Comparison of ENCODE assay signal across 8 cellular contexts in the genomic region with DNA sequence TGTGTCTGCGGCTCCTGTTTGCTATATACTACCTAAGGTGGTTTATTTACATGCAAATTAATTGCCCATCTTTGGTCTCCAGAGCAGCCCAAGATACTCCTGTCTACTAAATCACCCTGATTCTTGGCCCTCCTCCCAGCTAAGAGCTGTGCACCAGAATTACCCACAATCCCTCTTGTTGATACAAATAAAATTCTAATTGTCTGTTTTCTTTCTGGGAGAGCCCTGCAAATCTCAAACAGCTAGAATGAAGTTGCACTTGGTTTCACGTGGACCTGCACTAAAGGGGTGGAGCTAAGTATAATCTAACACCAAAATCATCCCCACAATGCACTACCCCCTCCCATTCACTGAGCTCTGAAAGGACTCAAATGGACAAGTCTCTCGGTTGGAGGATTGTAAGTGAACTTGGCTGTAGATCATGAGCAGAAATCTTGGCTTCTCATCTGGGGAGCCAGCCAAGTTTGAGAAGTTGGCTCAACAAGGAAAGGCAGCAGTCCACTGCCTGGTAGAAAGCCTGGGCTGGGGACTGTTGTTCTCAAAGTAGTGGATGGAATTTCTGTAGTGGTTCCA. TPM values are rescaled to one million over a fixed set of nuclear protein-coding genes. Genes with fewer than 3 reads are reported as not detected.
DNase-seq lines count a peak whose midpoint lies in the region; ATAC-seq and TF ChIP-seq lines count a peak whose summit lies in the region.

No MANE protein-coding gene starts in this region.

- H3K27me3 Mint-ChIP-seq in natural killer cell (ENCODE audit: low read depth in 2 of 2), result no peaks in the 10 kb centered on the region

- H3K4me3 Mint-ChIP-seq in natural killer cell, result peak overlapping the region; percentile 52

- H3K9me3 Mint-ChIP-seq in natural killer cell, result no peaks in the 10 kb centered on the region

- H3K4me1 Mint-ChIP-seq in natural killer cell, result peaks cover 74 to 79% of the 10 kb centered on the region in 2 donors

- no peak for TF ChIP-seq CTCF in natural killer cell (IDR thresholded peaks at IDR 0.05)

- H3K36me3 Mint-ChIP-seq in natural killer cell, result peaks cover 11% of the 10 kb centered on the region

- in situ Hi-C loops in KBM-7 (cut with MboI; ENCODE audit: low pct_unique_long_range_greater_than_20kb, low sequenced_read_pairs), result no loop called here

- intact Hi-C loops in natural killer cell (cut with micrococcal nuclease), result no loop called here

- DNase-seq in AG08396 (ENCODE audit: low spot score), result peak; percentile 62
- DNase-seq in M059J (ENCODE audit: low read depth), result peak; percentile 52
- DNase-seq in dermis blood vessel endothelial cell, result peak; percentile 25
- no peak for DNase-seq in natural killer cell
- DNase-seq in KBM-7, result no peak
- no peak for DNase-seq in SIG-M5 (lab: John Stamatoyannopoulos, UW)

- no peak for ATAC-seq in natural killer cell
- ATAC-seq in HG03460 (IDR thresholded peaks at IDR 0.05; ENCODE audit: unreplicated experiment), result no peak
- no peak for ATAC-seq in HG03175 (IDR thresholded peaks at IDR 0.05; ENCODE audit: unreplicated experiment)

- peak overlapping the region; percentile 76 to 94 for H3K27ac Mint-ChIP-seq in natural killer cell

RNA-seq across cellular contexts. Expression of a gene that starts 6.6 kb away (rescaled TPM):
- total RNA-seq in M059J (2014; rRNA removed; shearing (Covaris generic)), result 47.1 and 50.4 TPM in 2 replicates
- total RNA-seq in dermis blood vessel endothelial cell (35.6 and 50.9 TPM in 2 replicates), natural killer cell (100 to 1,000 TPM; 162 to 208 (median 191) TPM)

Comparison
In these comparisons a context has a peak if more than half of its experiments do, and no peak if none do; other contexts are left out.
1. DNase-seq: peak in AG08396 (single experiment), M059J (single experiment) and dermis blood vessel endothelial cell (single experiment); none in natural killer cell (single experiment), KBM-7 (single experiment) and SIG-M5 (single experiment).